ENCODE assay signal across 24 cellular contexts in the genomic region with DNA sequence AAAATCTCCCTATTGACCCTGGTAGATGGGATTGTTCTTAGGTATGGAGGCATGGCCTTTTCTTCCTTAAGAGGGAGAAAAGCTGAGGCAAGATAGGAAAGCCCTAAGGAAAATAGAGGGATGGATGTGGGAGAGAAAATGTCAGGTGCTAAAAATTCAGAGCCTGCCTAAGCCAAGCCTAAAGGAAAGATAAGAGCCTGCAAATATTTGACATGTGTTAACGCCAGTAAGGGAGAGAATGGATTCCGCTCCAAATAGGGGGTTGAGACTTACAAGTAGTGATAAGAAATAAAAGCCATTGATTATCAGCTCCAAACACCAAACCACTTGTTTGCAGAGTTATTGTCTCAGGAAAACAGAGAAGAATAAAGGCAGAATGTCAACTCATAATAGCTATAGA.
"Had no signal": no experiment of that assay in that cellular context is flagged by ENCODE, and none has a peak within 500 bp of the region (broad histone marks: within the 10 kb centered on the region; RNA-seq: fewer than 3 reads in every experiment).

No MANE protein-coding gene starts in this region.

- H3K4me2 ChIP-seq: SK-N-SH had no signal

- H3K4me1 Mint-ChIP-seq: T-cell had no signal

- DNase-seq: IMR-90; Karpas-422; KG1; MG63; NCI-H1105; NCI-H1417; NCI-H1436 treated with DMSO at 0.1 percent for 48 hours; NCI-H1694; NCI-H187 treated with DMSO at 0.1 percent for 48 hours; NCI-H2029 treated with DMSO at 0.1 percent for 48 hours; NCI-H2171 treated with DMSO at 0.1 percent for 48 hours; NCI-H446; NCI-H510A; NCI-H524 treated with DMSO at 0.1 percent for 48 hours; NCI-H69; NK-92 treated with Interleukin-12 subunit alpha and Interleukin-12 subunit beta, amount 100 ng/mL, for 24 hours; PC-3; SHP77; SK-N-SH; SW 1271; T-cell had no signal

- H3K27me3 ChIP-seq: MG63 had no signal

- H3K27ac ChIP-seq: RWPE1 had no signal

- H3K9ac ChIP-seq: SK-N-SH had no signal

- H3K4me3 Mint-ChIP-seq: T-cell had no signal

- H3K27ac Mint-ChIP-seq: T-cell had no signal

- H3K9me3 ChIP-seq: MG63, SK-N-SH had no signal

- H3K36me3 ChIP-seq: MG63 had no signal

- H3K4me3 ChIP-seq: MG63 had no signal

- H3K36me3 Mint-ChIP-seq: T-cell had no signal

- ATAC-seq: HepG2, Panc1, PC-3, T-cell had no signal
